In the genomic region with DNA sequence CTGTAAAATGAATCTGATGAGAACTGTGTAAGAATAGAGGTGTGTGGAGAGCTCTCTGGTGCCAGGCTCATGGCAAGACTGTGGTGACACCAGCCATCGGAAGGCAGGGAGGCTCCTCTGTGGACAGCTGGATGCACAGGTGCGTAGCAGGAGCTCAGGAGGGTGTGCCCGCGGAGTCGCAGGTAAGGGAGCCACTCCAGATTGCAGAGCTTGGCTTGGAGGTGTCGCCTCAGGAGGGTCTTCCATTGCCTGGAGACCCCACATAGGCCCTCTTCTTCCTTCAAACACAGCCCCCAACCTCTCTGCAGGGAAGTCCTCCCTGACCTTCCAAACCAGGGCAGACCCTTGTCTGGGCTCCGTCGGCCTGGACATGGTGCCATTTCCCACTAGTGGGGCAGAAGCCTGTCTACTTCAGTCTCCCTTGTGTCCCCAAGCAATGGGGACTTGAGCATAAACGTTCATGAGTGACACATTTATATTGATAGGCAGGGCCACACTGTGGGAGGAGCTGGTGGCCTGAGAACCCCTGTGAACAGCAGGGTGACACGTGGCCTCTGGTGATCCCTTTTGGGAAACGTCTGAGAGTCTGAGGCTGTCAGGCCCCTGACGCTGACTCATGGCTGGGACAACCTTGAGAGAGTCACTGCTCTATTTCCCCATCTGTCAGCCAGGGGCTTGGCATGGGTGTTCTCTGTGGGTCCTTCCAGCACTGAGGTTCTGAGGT, we compare ENCODE assay signal across 14 cellular contexts. TPM values are rescaled to one million over a fixed set of nuclear protein-coding genes. Genes with fewer than 3 reads are reported as not detected.
A peak's percentile ranks its signal among the peaks of the same experiment; 100 is the strongest.
DNase-seq lines count a peak whose midpoint lies in the region; ATAC-seq, FAIRE-seq and TF ChIP-seq lines count a peak whose summit lies in the region.
"Had no signal": no experiment of that assay in that cellular context is flagged by ENCODE, and none has a peak within 500 bp of the region (broad histone marks: within the 10 kb centered on the region; RNA-seq: fewer than 3 reads in every experiment).

No MANE protein-coding gene starts in this region.

- peak overlapping the region; percentile 82 for H3K27ac Mint-ChIP-seq in stimulated activated naive B cell treated with anti-CD40 and anti-IgM and Interleukin-4, amounts not matched to agents 10 μg/mL and 1 μg/mL and 100 μg/mL, for 72 hours
- H3K27ac Mint-ChIP-seq: activated CD4-positive, alpha-beta T cell treated with anti-CD3 and anti-CD28 coated beads, Interleukin-2, amount 10 ng/mL, durations not matched to agents 7 days and 5 days; brain; CD4-positive, alpha-beta T cell had no signal

- H3K9me3 ChIP-seq in left ventricle myocardium inferior (replicated peaks), result peaks cover 9% of the 10 kb centered on the region

- H3K4me1 ChIP-seq in left ventricle myocardium inferior, result peaks cover 6% of the 10 kb centered on the region
- H3K4me1 ChIP-seq: parathyroid adenoma had no signal

- TF ChIP-seq CTCF in left ventricle myocardium inferior (IDR thresholded peaks at IDR 0.05; ENCODE audit: borderline replicate concordance) (no peak), NB4 (IDR thresholded peaks at IDR 0.05; ENCODE audit: low read depth, low read length) (no peak), D721Med (IDR thresholded peaks at IDR 0.05; ENCODE audit: insufficient read depth, missing control alignments) (no peak)

- peak; percentile 46 for ATAC-seq in esophagus mucosa
- ATAC-seq in stimulated activated naive B cell treated with anti-CD40 and anti-IgM and Interleukin-4, amounts not matched to agents 10 μg/mL and 1 μg/mL and 100 μg/mL, for 72 hours (replicated peaks), result peak; percentile 56 to 76
- ATAC-seq in HG02970 (IDR thresholded peaks at IDR 0.05; ENCODE audit: low FRiP score, unreplicated experiment), result no peak

- FAIRE-seq in D721Med (lab: Jason Lieb, UNC), result no peak
- FAIRE-seq: islet of Langerhans had no signal

- DNase-seq in cardiac septum (ENCODE audit: low spot score) (peak; percentile 50), left ventricle myocardium inferior (no peak), NB4 (ENCODE audit: low read depth) (peak; percentile 79), cortex of kidney (lab: John Stamatoyannopoulos, UW) (no peak), D721Med (ENCODE audit: insufficient read length, low spot score) (no peak)
- no peak for DNase-seq in stimulated activated naive B cell treated with anti-CD40 and anti-IgM and Interleukin-4, amounts not matched to agents 10 μg/mL and 1 μg/mL and 100 μg/mL, for 72 hours
- DNase-seq: activated CD4-positive, alpha-beta T cell treated with anti-CD3 and anti-CD28 coated beads, Interleukin-2, amount 10 ng/mL, durations not matched to agents 7 days and 5 days; NCI-H1105 treated with DMSO at 0.1 percent for 48 hours had no signal

- intact Hi-C loops in cardiac septum (cut with DNase I) (no loop called here), left ventricle myocardium inferior (cut with micrococcal nuclease) (no loop called here)

- peaks cover 0 to 8% of the 10 kb centered on the region in 2 donors for H3K36me3 Mint-ChIP-seq in stimulated activated naive B cell treated with anti-CD40 and anti-IgM and Interleukin-4, amounts not matched to agents 10 μg/mL and 1 μg/mL and 100 μg/mL, for 72 hours
- H3K36me3 Mint-ChIP-seq: brain had no signal

- no peak for TF ChIP-seq POLR2A in NB4 (IDR thresholded peaks at IDR 0.05; ENCODE audit: extremely low read depth, insufficient read length)

- H3K4me1 Mint-ChIP-seq in stimulated activated naive B cell treated with anti-CD40 and anti-IgM and Interleukin-4, amounts not matched to agents 10 μg/mL and 1 μg/mL and 100 μg/mL, for 72 hours, result peaks cover 13 to 26% of the 10 kb centered on the region in 2 donors

- H3K27me3 Mint-ChIP-seq in stimulated activated naive B cell treated with anti-CD40 and anti-IgM and Interleukin-4, amounts not matched to agents 10 μg/mL and 1 μg/mL and 100 μg/mL, for 72 hours, result peaks cover 34 to 36% of the 10 kb centered on the region in 2 donors
- H3K27me3 Mint-ChIP-seq: activated CD4-positive, alpha-beta T cell treated with anti-CD3 and anti-CD28 coated beads, Interleukin-2, amount 10 ng/mL, durations not matched to agents 7 days and 5 days had no signal

- peaks cover 9 to 15% of the 10 kb centered on the region in 2 donors for H3K9me3 Mint-ChIP-seq in stimulated activated naive B cell treated with anti-CD40 and anti-IgM and Interleukin-4, amounts not matched to agents 10 μg/mL and 1 μg/mL and 100 μg/mL, for 72 hours
- H3K9me3 Mint-ChIP-seq: CD4-positive, alpha-beta T cell had no signal

- no peak overlapping the region for H3K4me3 Mint-ChIP-seq in stimulated activated naive B cell treated with anti-CD40 and anti-IgM and Interleukin-4, amounts not matched to agents 10 μg/mL and 1 μg/mL and 100 μg/mL, for 72 hours
- H3K4me3 Mint-ChIP-seq: activated CD4-positive, alpha-beta T cell treated with anti-CD3 and anti-CD28 coated beads, Interleukin-2, amount 10 ng/mL, durations not matched to agents 7 days and 5 days; brain; CD4-positive, alpha-beta T cell had no signal

- H3K27me3 ChIP-seq in left ventricle myocardium inferior (ENCODE audit: low read depth), result peaks cover 9% of the 10 kb centered on the region

- H3K27ac ChIP-seq in left ventricle myocardium inferior (replicated peaks), result no peak overlapping the region
- H3K27ac ChIP-seq: parathyroid adenoma had no signal

- H3K4me3 ChIP-seq in left ventricle myocardium inferior (no peak overlapping the region), NB4 (ENCODE audit: low read depth, low read length) (no peak overlapping the region)

- H3K36me3 ChIP-seq in left ventricle myocardium inferior, result no peaks in the 10 kb centered on the region

RNA-seq across cellular contexts. Expression of a gene that starts 54.4 kb away (rescaled TPM):
- 0.19 TPM for total RNA-seq in cardiac septum
- not detected for total RNA-seq in left ventricle myocardium inferior
- 0.16 TPM for total RNA-seq in esophagus mucosa

Comparison
In these comparisons a context has a peak if more than half of its experiments do, and no peak if none do; other contexts are left out.
1. DNase-seq: peak in cardiac septum (single experiment) and NB4 (single experiment); none in left ventricle myocardium inferior (single experiment), stimulated activated naive B cell treated with anti-CD40 and anti-IgM and Interleukin-4, amounts not matched to agents 10 μg/mL and 1 μg/mL and 100 μg/mL, for 72 hours (single experiment), cortex of kidney (single experiment) and D721Med (single experiment).